In the genomic region with DNA sequence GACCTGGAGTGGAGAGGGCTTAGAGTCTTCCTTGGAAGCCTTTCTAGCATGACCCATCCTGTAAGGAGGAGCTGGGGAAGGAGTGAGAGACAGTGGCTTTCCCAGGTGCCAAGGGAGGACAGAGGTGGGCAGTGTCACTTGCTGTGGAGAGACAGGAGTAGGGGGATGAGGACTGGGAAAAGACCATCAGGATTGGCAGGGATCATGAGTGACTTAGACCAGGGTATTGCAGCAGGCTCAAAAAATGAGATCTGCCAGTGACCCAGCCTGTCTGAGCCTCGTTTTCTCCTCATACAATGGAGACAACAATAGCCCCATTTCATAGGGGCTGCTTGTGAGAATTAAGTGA, we compare ENCODE assay signal across 1 cellular context.
TF ChIP-seq lines count a peak whose summit lies in the region.

No MANE protein-coding gene starts in this region.

TF ChIP-seq in HepG2, 621 proteins besides CTCF, POLR2A, EP300 and RAD21:
- TF ChIP-seq ZNF547 (CRISPR knock-in tag; IDR thresholded peaks at IDR 0.05) (no peak), NFE2L2 (IDR thresholded peaks at IDR 0.05; ENCODE audit: low read length) (no peak), NFYC (CRISPR knock-in tag; IDR thresholded peaks at IDR 0.05) (no peak), ZNF777 (CRISPR knock-in tag; IDR thresholded peaks at IDR 0.05) (no peak), ZNF33A (CRISPR knock-in tag; IDR thresholded peaks at IDR 0.05; ENCODE audit: borderline replicate concordance) (no peak), ZSCAN12 (CRISPR knock-in tag; IDR thresholded peaks at IDR 0.05) (no peak), YEATS2 (CRISPR knock-in tag; IDR thresholded peaks at IDR 0.05; ENCODE audit: borderline replicate concordance) (no peak), NAIF1 (CRISPR knock-in tag; IDR thresholded peaks at IDR 0.05; ENCODE audit: borderline replicate concordance) (no peak), GABPB1 (CRISPR knock-in tag; IDR thresholded peaks at IDR 0.05) (no peak), ZBTB3 (CRISPR knock-in tag; IDR thresholded peaks at IDR 0.05; ENCODE audit: borderline replicate concordance, low read depth) (no peak), KDM4B (CRISPR knock-in tag; IDR thresholded peaks at IDR 0.05) (no peak), JUND (CRISPR knock-in tag; IDR thresholded peaks at IDR 0.05) (no peak), MXI1 (IDR thresholded peaks at IDR 0.05; ENCODE audit: borderline replicate concordance, low read depth, low read length) (no peak), ZNF256 (CRISPR knock-in tag; conservative IDR thresholded peaks at IDR 0.05) (no peak)
- TF ChIP-seq, protein P1, sequence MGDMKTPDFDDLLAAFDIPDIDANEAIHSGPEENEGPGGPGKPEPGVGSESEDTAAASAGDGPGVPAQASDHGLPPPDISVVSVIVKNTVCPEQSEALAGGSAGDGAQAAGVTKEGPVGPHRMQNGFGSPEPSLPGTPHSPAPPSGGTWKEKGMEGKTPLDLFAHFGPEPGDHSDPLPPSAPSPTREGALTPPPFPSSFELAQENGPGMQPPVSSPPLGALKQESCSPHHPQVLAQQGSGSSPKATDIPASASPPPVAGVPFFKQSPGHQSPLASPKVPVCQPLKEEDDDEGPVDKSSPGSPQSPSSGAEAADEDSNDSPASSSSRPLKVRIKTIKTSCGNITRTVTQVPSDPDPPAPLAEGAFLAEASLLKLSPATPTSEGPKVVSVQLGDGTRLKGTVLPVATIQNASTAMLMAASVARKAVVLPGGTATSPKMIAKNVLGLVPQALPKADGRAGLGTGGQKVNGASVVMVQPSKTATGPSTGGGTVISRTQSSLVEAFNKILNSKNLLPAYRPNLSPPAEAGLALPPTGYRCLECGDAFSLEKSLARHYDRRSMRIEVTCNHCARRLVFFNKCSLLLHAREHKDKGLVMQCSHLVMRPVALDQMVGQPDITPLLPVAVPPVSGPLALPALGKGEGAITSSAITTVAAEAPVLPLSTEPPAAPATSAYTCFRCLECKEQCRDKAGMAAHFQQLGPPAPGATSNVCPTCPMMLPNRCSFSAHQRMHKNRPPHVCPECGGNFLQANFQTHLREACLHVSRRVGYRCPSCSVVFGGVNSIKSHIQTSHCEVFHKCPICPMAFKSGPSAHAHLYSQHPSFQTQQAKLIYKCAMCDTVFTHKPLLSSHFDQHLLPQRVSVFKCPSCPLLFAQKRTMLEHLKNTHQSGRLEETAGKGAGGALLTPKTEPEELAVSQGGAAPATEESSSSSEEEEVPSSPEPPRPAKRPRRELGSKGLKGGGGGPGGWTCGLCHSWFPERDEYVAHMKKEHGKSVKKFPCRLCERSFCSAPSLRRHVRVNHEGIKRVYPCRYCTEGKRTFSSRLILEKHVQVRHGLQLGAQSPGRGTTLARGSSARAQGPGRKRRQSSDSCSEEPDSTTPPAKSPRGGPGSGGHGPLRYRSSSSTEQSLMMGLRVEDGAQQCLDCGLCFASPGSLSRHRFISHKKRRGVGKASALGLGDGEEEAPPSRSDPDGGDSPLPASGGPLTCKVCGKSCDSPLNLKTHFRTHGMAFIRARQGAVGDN (CRISPR knock-in tag; IDR thresholded peaks at IDR 0.05), result no peak
- TF ChIP-seq, protein P2, sequence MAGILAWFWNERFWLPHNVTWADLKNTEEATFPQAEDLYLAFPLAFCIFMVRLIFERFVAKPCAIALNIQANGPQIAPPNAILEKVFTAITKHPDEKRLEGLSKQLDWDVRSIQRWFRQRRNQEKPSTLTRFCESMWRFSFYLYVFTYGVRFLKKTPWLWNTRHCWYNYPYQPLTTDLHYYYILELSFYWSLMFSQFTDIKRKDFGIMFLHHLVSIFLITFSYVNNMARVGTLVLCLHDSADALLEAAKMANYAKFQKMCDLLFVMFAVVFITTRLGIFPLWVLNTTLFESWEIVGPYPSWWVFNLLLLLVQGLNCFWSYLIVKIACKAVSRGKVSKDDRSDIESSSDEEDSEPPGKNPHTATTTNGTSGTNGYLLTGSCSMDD (CRISPR knock-in tag; IDR thresholded peaks at IDR 0.05), result no peak
